Comparison of ENCODE assay signal across 8 cellular contexts in the genomic region with DNA sequence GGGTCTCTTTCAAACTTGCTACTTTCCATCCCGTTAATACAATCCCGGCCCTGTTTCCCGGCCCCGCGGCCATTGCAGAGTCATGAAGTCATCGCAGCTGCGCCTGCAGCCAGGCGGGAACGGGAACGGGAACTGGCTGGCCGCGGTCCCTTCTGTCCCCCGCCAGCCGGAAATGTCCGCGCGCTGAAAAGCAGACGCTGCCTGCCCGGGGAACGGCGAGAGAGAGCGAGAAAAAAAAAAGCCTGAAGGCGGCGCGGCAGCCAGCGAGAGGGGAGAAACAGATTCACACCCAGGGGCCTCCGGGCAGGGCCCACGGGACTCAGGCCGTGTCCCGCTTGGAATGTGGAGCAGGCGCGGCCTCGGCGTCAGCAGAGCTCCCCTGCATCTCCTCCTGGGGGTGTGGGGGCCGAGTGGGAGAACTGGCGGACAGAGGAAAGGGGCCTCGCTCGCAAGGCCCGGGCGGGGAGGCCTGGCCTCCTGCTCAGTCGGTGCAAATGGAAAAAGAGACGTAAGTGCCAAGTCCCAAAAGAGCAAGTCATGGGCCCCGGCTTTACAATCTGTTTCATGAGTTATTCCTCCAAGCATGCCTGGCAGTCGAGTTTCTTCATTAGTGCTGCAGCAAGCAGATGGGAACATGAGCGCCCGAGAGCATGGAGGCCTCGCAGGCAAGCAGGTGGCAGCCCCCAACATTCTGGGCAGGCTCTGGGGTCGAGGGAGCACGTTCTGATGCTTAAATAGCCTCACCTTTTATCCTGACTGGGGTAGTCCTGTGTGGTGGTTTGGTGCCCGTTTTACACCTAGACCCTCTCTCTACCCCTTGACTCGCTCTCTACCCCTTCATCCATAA.
DNase-seq lines count a peak whose midpoint lies in the region; ATAC-seq and TF ChIP-seq lines count a peak whose summit lies in the region.

No MANE protein-coding gene starts in this region.

- H3K4me3 ChIP-seq in cardiac fibroblast (replicated peaks in 1 of 2; ENCODE audit: low read depth in 2 of 2, low read length in 2 of 2), result peak overlapping the region; percentile 11 to 36

- DNase-seq in C1 segment of cervical spinal cord (lab: John Stamatoyannopoulos, UW) (peak in 13 of 14 donors; percentile 28 to 91 (median 71)), MV-4-11 (lab: John Stamatoyannopoulos, UW) (peak; percentile 25), cardiac fibroblast (ENCODE audit: low read depth in 2 of 2) (peak; percentile 79 to 90), iPS-NIHi11 (ENCODE audit: low spot score) (peak; percentile 83), sciatic nerve (ENCODE audit: low spot score) (peak; percentile 86), SIG-M5 treated with dmso at 0.1 percent for 504 hours (lab: John Stamatoyannopoulos, UW; ENCODE audit: unreplicated experiment) (no peak)
- DNase-seq in stimulated activated CD4-positive, alpha-beta T cell treated with anti-CD3 and anti-CD28 coated beads, Interleukin-4, amount 100 ng/mL, for 4 hours, result no peak

- ATAC-seq in sciatic nerve, result peak; percentile 95
- no peak for ATAC-seq in GM19455 (IDR thresholded peaks at IDR 0.05; ENCODE audit: unreplicated experiment)

- intact Hi-C loops in sciatic nerve (cut with DNase I), result no loop called here

- no peak for TF ChIP-seq CTCF in cardiac fibroblast (IDR thresholded peaks at IDR 0.05; ENCODE audit: low read depth, low read length)

Comparison
In these comparisons a context has a peak if more than half of its experiments do, and no peak if none do; other contexts are left out.
1. DNase-seq: peak in C1 segment of cervical spinal cord (13 of 14), MV-4-11 (single experiment), cardiac fibroblast (2 of 2), iPS-NIHi11 (single experiment) and sciatic nerve (single experiment); none in SIG-M5 treated with dmso at 0.1 percent for 504 hours (single experiment) and stimulated activated CD4-positive, alpha-beta T cell treated with anti-CD3 and anti-CD28 coated beads, Interleukin-4, amount 100 ng/mL, for 4 hours (0 of 2).